In genomic region chr1:110561631-110562030, GRCh38 we compare ENCODE assay signal across 24 cellular contexts. TPM values are rescaled to one million over a fixed set of nuclear protein-coding genes. Genes with fewer than 3 reads are reported as not detected.
A peak's percentile ranks its signal among the peaks of the same experiment; 100 is the strongest.
DNase-seq lines count a peak whose midpoint lies in the region; ATAC-seq and TF ChIP-seq lines count a peak whose summit lies in the region.
"Had no signal": no experiment of that assay in that cellular context is flagged by ENCODE, and none has a peak within 500 bp of the region (broad histone marks: within the 10 kb centered on the region; RNA-seq: fewer than 3 reads in every experiment).

No MANE protein-coding gene starts in this region.

- H3K27ac ChIP-seq in BLaER1 (no peak overlapping the region), H9 (ENCODE audit: insufficient read length, low read depth, low read length) (no peak overlapping the region)
- H3K27ac ChIP-seq: A549, C4-2B, GM23248 had no signal

- H3K14ac ChIP-seq in H9 (ENCODE audit: insufficient read depth, low read length), result no peak overlapping the region

- no peaks in the 10 kb centered on the region for H3K9me3 ChIP-seq in BLaER1
- H3K9me3 ChIP-seq in H9 (ENCODE audit: control insufficient read depth, low read depth, low read length), result no peaks in the 10 kb centered on the region
- H3K9me3 ChIP-seq: A549, BE2C, Caco-2 had no signal

- H3K27me3 Mint-ChIP-seq in H9 (ENCODE audit: low read depth) (peaks cover 95% of the 10 kb centered on the region), nephron progenitor cell (ENCODE audit: low read depth, poor library complexity) (peaks cover 44% of the 10 kb centered on the region), type B pancreatic cell (peaks cover 72% of the 10 kb centered on the region)

- no peak overlapping the region for H4K5ac ChIP-seq in H9 (ENCODE audit: insufficient read length, low read depth, low read length)

- no peak for ATAC-seq in HG02970 (IDR thresholded peaks at IDR 0.05; ENCODE audit: low FRiP score, unreplicated experiment)
- ATAC-seq: A549; CD8-positive, alpha-beta T cell; GM12878; HCT116 had no signal

- no peak overlapping the region for H3K4ac ChIP-seq in H9 (ENCODE audit: low read depth, low read length)

- POLR2A ChIA-PET in HEK293T (lab: Yijun Ruan, JAX), result no interaction called here

- H2BK15ac ChIP-seq in H9 (ENCODE audit: low read depth, low read length), result no peak overlapping the region

- no peaks in the 10 kb centered on the region for H4K20me1 ChIP-seq in BLaER1
- H4K20me1 ChIP-seq in H9 (ENCODE audit: control insufficient read depth, insufficient read depth, insufficient read length), result no peaks in the 10 kb centered on the region

- H3K36me3 Mint-ChIP-seq in H9 (ENCODE audit: insufficient read depth in 1 of 3, low read depth in 3 of 3) (no peaks in the 10 kb centered on the region), nephron progenitor cell (ENCODE audit: low read depth) (no peaks in the 10 kb centered on the region), type B pancreatic cell (no peaks in the 10 kb centered on the region)
- H3K36me3 Mint-ChIP-seq: CD8-positive, alpha-beta T cell had no signal

- H3K4me2 ChIP-seq in BLaER1 (peak overlapping the region; percentile 31), H9 (ENCODE audit: insufficient read depth, insufficient read length, low read length) (no peak overlapping the region)
- H3K4me2 ChIP-seq: A549 had no signal

- no peak overlapping the region for H2BK5ac ChIP-seq in H9 (ENCODE audit: insufficient read length, low read length)

- no peak overlapping the region for H2BK120ac ChIP-seq in H9 (ENCODE audit: low read depth, low read length, poor library complexity, severe bottlenecking)

- H3K79me2 ChIP-seq in H9 (ENCODE audit: insufficient read depth, low read length), result no peaks in the 10 kb centered on the region

- H2BK20ac ChIP-seq in H9 (ENCODE audit: low read depth, low read length, poor library complexity, severe bottlenecking), result no peak overlapping the region

- H2AK5ac ChIP-seq in H9 (ENCODE audit: insufficient read length, low read length), result no peak overlapping the region

- no peak overlapping the region for H2BK12ac ChIP-seq in H9 (ENCODE audit: insufficient read length, low read depth, low read length)

- H4K91ac ChIP-seq in H9 (ENCODE audit: insufficient read length, low read depth, low read length), result no peak overlapping the region

- WGBS in H9 (ENCODE audit: extremely low coverage, insufficient read length, low lambda C conversion rate), result no CpG with 5 or more reads among the region's 7 CpGs

- H3K27ac Mint-ChIP-seq in H9 (no peak overlapping the region), nephron progenitor cell (no peak overlapping the region), type B pancreatic cell (no peak overlapping the region)
- H3K27ac Mint-ChIP-seq: CD4-positive, CD25-positive, alpha-beta regulatory T cell; CD8-positive, alpha-beta T cell; HFFc6 had no signal

- H3K4me1 Mint-ChIP-seq in H9 (peaks cover 10 to 11% of the 10 kb centered on the region in 2 experiments), nephron progenitor cell (peaks cover 37% of the 10 kb centered on the region), type B pancreatic cell (ENCODE audit: unreplicated experiment) (no peaks in the 10 kb centered on the region)
- H3K4me1 Mint-ChIP-seq: CD4-positive, CD25-positive, alpha-beta regulatory T cell had no signal

- H3K9ac ChIP-seq in BLaER1 (no peak overlapping the region), H9 (ENCODE audit: extremely low read depth, insufficient read length, low read length) (no peak overlapping the region)
- H3K9ac ChIP-seq: GM23248 had no signal

- peaks cover 44% of the 10 kb centered on the region for H3K4me1 ChIP-seq in BLaER1
- no peaks in the 10 kb centered on the region for H3K4me1 ChIP-seq in H9 (ENCODE audit: insufficient read depth, low read length)
- H3K4me1 ChIP-seq: A549, BE2C, Caco-2 had no signal

- H3K23me2 ChIP-seq in H9 (ENCODE audit: insufficient read length, low read depth, low read length, poor library complexity, severe bottlenecking), result no peaks in the 10 kb centered on the region

- no peak overlapping the region for H4K8ac ChIP-seq in H9 (replicated peaks; ENCODE audit: insufficient read length, low read depth, low read length)

- DNase-seq in H9, result peak; percentile 8
- peak; percentile 42 for DNase-seq in nephron progenitor cell
- peak; percentile 37 for DNase-seq in type B pancreatic cell (ENCODE audit: extremely low spot score, unreplicated experiment)
- DNase-seq in T-helper 9 cell, result no peak
- no peak for DNase-seq in HEK293T (ENCODE audit: extremely low spot score)
- DNase-seq: 8988T; ACHN; AML-193; BE2C; Caco-2; CD4-positive, CD25-positive, alpha-beta regulatory T cell; CD8-positive, alpha-beta T cell; DMS153; DND-41; GM23248; H7; HFFc6 had no signal

- H3K79me1 ChIP-seq in H9 (ENCODE audit: insufficient read depth, low read depth, low read length, poor library complexity, severe bottlenecking), result no peaks in the 10 kb centered on the region

- no peak overlapping the region for H3K23ac ChIP-seq in H9 (ENCODE audit: insufficient read length, low read depth, low read length)

- H3K9me3 Mint-ChIP-seq in H9 (no peaks in the 10 kb centered on the region), nephron progenitor cell (no peaks in the 10 kb centered on the region), type B pancreatic cell (no peaks in the 10 kb centered on the region)
- H3K9me3 Mint-ChIP-seq: CD4-positive, CD25-positive, alpha-beta regulatory T cell; CD8-positive, alpha-beta T cell; HFFc6 had no signal

- H3K18ac ChIP-seq in H9 (ENCODE audit: insufficient read length, low read depth, low read length), result no peak overlapping the region

- H3K56ac ChIP-seq in H9 (ENCODE audit: insufficient read length, low read depth, low read length), result no peak overlapping the region

- TF ChIP-seq CTCF in H9 (conservative IDR thresholded peaks at IDR 0.05) (no peak), nephron progenitor cell (IDR thresholded peaks at IDR 0.05) (no peak), type B pancreatic cell (conservative IDR thresholded peaks at IDR 0.05) (no peak)

- no peak overlapping the region for H3T11ph ChIP-seq in H9 (ENCODE audit: low read length)

- H3K36me3 ChIP-seq in BLaER1, result no peaks in the 10 kb centered on the region
- H3K36me3 ChIP-seq: BE2C had no signal

- CTCF ChIA-PET in HEK293T (lab: Yijun Ruan, JAX), result interaction anchor here (1.2 kb wide), 1 partner anchor 66 kb away, joined by 4 read pairs; no protein-coding TSS in a partner anchor

- no peak overlapping the region for H2AFZ ChIP-seq in H9 (ENCODE audit: low read length)
- H2AFZ ChIP-seq: GM23248 had no signal

- no peaks in the 10 kb centered on the region for H3K27me3 ChIP-seq in BLaER1
- H3K27me3 ChIP-seq in H9 (ENCODE audit: insufficient read depth, low read length), result no peaks in the 10 kb centered on the region; the same call in 1 of the 2 replicates
- H3K27me3 ChIP-seq: BE2C had no signal

- no peak overlapping the region for H3K4me3 ChIP-seq in BLaER1
- H3K4me3 ChIP-seq: A549, GM12878, GM23248 had no signal

- H3K4me3 Mint-ChIP-seq in H9 (no peak overlapping the region), nephron progenitor cell (no peak overlapping the region), type B pancreatic cell (no peak overlapping the region)
- H3K4me3 Mint-ChIP-seq: CD4-positive, CD25-positive, alpha-beta regulatory T cell; CD8-positive, alpha-beta T cell; HFFc6 had no signal

TF ChIP-seq in HEK293T, 16 proteins besides CTCF, POLR2A, EP300 and RAD21:
- TF ChIP-seq SP1 (IDR thresholded peaks at IDR 0.05), result no peak
- no peak for TF ChIP-seq FOXM1 (IDR thresholded peaks at IDR 0.05; ENCODE audit: borderline replicate concordance)
- TF ChIP-seq FOXA1 (IDR thresholded peaks at IDR 0.05), result no peak
- no peak for TF ChIP-seq ARNT (IDR thresholded peaks at IDR 0.05)
- TF ChIP-seq LEF1 (IDR thresholded peaks at IDR 0.05; ENCODE audit: borderline replicate concordance), result no peak
- no peak for TF ChIP-seq PKNOX1 (IDR thresholded peaks at IDR 0.05)
- no peak for TF ChIP-seq TARDBP (IDR thresholded peaks at IDR 0.05)
- no peak for TF ChIP-seq HDGF (IDR thresholded peaks at IDR 0.05; ENCODE audit: borderline replicate concordance)
- TF ChIP-seq SUZ12 (IDR thresholded peaks at IDR 0.05), result no peak
- no peak for TF ChIP-seq BHLHE40 (IDR thresholded peaks at IDR 0.05; ENCODE audit: borderline replicate concordance)
- no peak for TF ChIP-seq FOXK2 (IDR thresholded peaks at IDR 0.05)
- TF ChIP-seq ZNF384 (IDR thresholded peaks at IDR 0.05), result no peak
- no peak for TF ChIP-seq NFRKB (IDR thresholded peaks at IDR 0.05)
- TF ChIP-seq ELF4 (IDR thresholded peaks at IDR 0.05), result no peak
- no peak for TF ChIP-seq L3MBTL2 (conservative IDR thresholded peaks at IDR 0.05)
- TF ChIP-seq CTBP1 (IDR thresholded peaks at IDR 0.05; ENCODE audit: borderline replicate concordance), result no peak

RNA-seq across cellular contexts. Expression of gene KCNA10, which starts 42.7 kb away (rescaled TPM):
- total RNA-seq in H9 (2021) (not detected in 2 replicates), type B pancreatic cell (ENCODE audit: low replicate concordance) (not detected in 2 replicates)
- total RNA-seq: Caco-2; CD4-positive, CD25-positive, alpha-beta regulatory T cell; CD8-positive, alpha-beta T cell; GM12878; GM23248; H1; H7; HFFc6 had no signal

RNA-seq across cellular contexts. Expression of gene KCNA2, which starts 44.5 kb away (rescaled TPM):
- total RNA-seq in H9 (2021) (0.33 and 0.37 TPM in 2 replicates), type B pancreatic cell (ENCODE audit: low replicate concordance) (0.40 and 1.1 TPM in 2 replicates)
- total RNA-seq: GM23248, HFFc6 had no signal

Comparison
In these comparisons a context has a peak if more than half of its experiments do, and no peak if none do; other contexts are left out.
1. DNase-seq: peak in H9 (single experiment), nephron progenitor cell (single experiment) and type B pancreatic cell (single experiment); none in T-helper 9 cell (single experiment) and HEK293T (single experiment).